8 cellular contexts compared by ENCODE assay signal in genomic region chr3:136819784-136820640, GRCh38. TPM values are rescaled to one million over a fixed set of nuclear protein-coding genes. Genes with fewer than 3 reads are reported as not detected.
DNase-seq lines count a peak whose midpoint lies in the region; ATAC-seq and TF ChIP-seq lines count a peak whose summit lies in the region.

No MANE protein-coding gene starts in this region.

- intact Hi-C loops in Panc1 (cut with micrococcal nuclease; ENCODE audit: unreplicated experiment), result no loop called here
- intact Hi-C loops in Right ventricle myocardium superior (cut with DNase I), result loop anchor here (5.0 kb wide), 1 partner anchor 192 kb away; no protein-coding TSS in a partner anchor

- TSS peak; percentile 67 for BruUV-seq in Panc1 (replicated peaks; lab: Mats Ljungman, UMichigan)

- no peak for TF ChIP-seq CTCF in AG10803 (conservative IDR thresholded peaks at IDR 0.05; ENCODE audit: low read length)
- no peak for TF ChIP-seq CTCF in HFF-Myc (IDR thresholded peaks at IDR 0.05; ENCODE audit: low read depth, low read length, missing control alignments)
- no peak for TF ChIP-seq CTCF in Panc1 (IDR thresholded peaks at IDR 0.05)

- H3K36me3 ChIP-seq in Panc1 (ENCODE audit: control insufficient read depth, insufficient read depth, low read length), result no peaks in the 10 kb centered on the region

- DNase-seq in AG10803 (ENCODE audit: low read depth) (peak; percentile 57), HFF-Myc (ENCODE audit: extremely low read depth, low read depth) (no peak), Panc1 (ENCODE audit: low read depth, low spot score) (peak; percentile 57), Right ventricle myocardium superior (peak; percentile 64), nucleus accumbens (lab: John Stamatoyannopoulos, UW) (peak in 30 of 56 donors; percentile 2 to 60 (median 26))

- peak overlapping the region; percentile 92 for H3K4me3 Mint-ChIP-seq in activated naive CD8-positive, alpha-beta T cell

- H3K27me3 ChIP-seq in Panc1 (ENCODE audit: control insufficient read depth, insufficient read depth, low read length), result no peaks in the 10 kb centered on the region

- H3K27ac ChIP-seq in Panc1 (ENCODE audit: low read length), result peak overlapping the region; percentile 78

- H3K4me3 ChIP-seq in AG10803 (ENCODE audit: low read length) (peak overlapping the region; percentile 77), HFF-Myc (replicated peaks; ENCODE audit: low read depth, low read length) (peak overlapping the region; percentile 79), Panc1 (ENCODE audit: low read depth in 2 of 2, low read length in 2 of 2) (peak overlapping the region; percentile 70 to 72)

- peaks cover 8% of the 10 kb centered on the region for H3K36me3 Mint-ChIP-seq in activated naive CD8-positive, alpha-beta T cell

- ATAC-seq in Panc1 (peak; percentile 82), Right ventricle myocardium superior (ENCODE audit: poor library complexity) (peak; percentile 79), GM21619 (IDR thresholded peaks at IDR 0.05; ENCODE audit: unreplicated experiment) (no peak), HG03139 (IDR thresholded peaks at IDR 0.05; ENCODE audit: unreplicated experiment) (no peak)

- no peak overlapping the region for H3K27ac Mint-ChIP-seq in activated naive CD8-positive, alpha-beta T cell

- H3K4me1 ChIP-seq in Panc1 (ENCODE audit: control insufficient read depth, insufficient read depth, low read length), result peaks cover 10% of the 10 kb centered on the region

- CTCF ChIA-PET in Panc1 (lab: Charles Lee), result no interaction called here

- POLR2A ChIA-PET in Panc1 (lab: Charles Lee), result interaction anchor here (0.6 kb wide), 1 partner anchor 108 kb away, joined by 3 read pairs; no protein-coding TSS in a partner anchor

- peaks cover 20% of the 10 kb centered on the region for H3K4me1 Mint-ChIP-seq in activated naive CD8-positive, alpha-beta T cell (ENCODE audit: low read depth)

- H3K27me3 Mint-ChIP-seq in activated naive CD8-positive, alpha-beta T cell, result peaks cover 37% of the 10 kb centered on the region

- in situ Hi-C loops in Panc1 (cut with HindIII; ENCODE audit: low pct_unique_long_range_greater_than_20kb, low sequenced_read_pairs), result no loop called here

- H3K9me3 Mint-ChIP-seq in activated naive CD8-positive, alpha-beta T cell (ENCODE audit: low read depth), result peaks cover 8% of the 10 kb centered on the region

- H3K9me3 ChIP-seq in Panc1 (ENCODE audit: control insufficient read depth, insufficient read depth, low read depth, low read length), result peaks cover 4% of the 10 kb centered on the region; the same call in 1 of the 2 replicates

RNA-seq across cellular contexts. Expression of gene SLC35G2, which starts 1.1 kb away (rescaled TPM):
- total RNA-seq in Panc1 (2021; ENCODE audit: unreplicated experiment) (15.0 TPM), Right ventricle myocardium superior (1.8 TPM)
- 8.1 TPM for polyA plus RNA-seq in Panc1 (2012; ENCODE audit: insufficient read length)

RNA-seq across cellular contexts. Expression of gene NCK1, which starts 42.0 kb away (rescaled TPM):
- total RNA-seq in Panc1 (2021; ENCODE audit: unreplicated experiment) (43.5 TPM), Right ventricle myocardium superior (21.7 TPM)
- 29.0 TPM for polyA plus RNA-seq in Panc1 (2012; ENCODE audit: insufficient read length)

Comparison
In these comparisons a context has a peak if more than half of its experiments do, and no peak if none do; other contexts are left out.
1. ATAC-seq: peak in Panc1 (single experiment) and Right ventricle myocardium superior (single experiment); none in GM21619 (single experiment) and HG03139 (single experiment).
2. Peak in every context shown above with its lines, with median percentiles within 50 percentile points of each other: H3K4me3 ChIP-seq.